Comparison of ENCODE assay signal across 17 cellular contexts in genomic region chr4:170386511-170386910, GRCh38.
A peak's percentile ranks its signal among the peaks of the same experiment; 100 is the strongest.
DNase-seq lines count a peak whose midpoint lies in the region; ATAC-seq, FAIRE-seq and TF ChIP-seq lines count a peak whose summit lies in the region.
"Had no signal": no experiment of that assay in that cellular context is flagged by ENCODE, and none has a peak within 500 bp of the region (broad histone marks: within the 10 kb centered on the region; RNA-seq: fewer than 3 reads in every experiment).

No MANE protein-coding gene starts in this region.

- H3K27me3 ChIP-seq in PC-3 (ENCODE audit: low read length) (no peaks in the 10 kb centered on the region), astrocyte (ENCODE audit: insufficient read depth, low read length) (no peaks in the 10 kb centered on the region), smooth muscle cell (ENCODE audit: low read depth) (no peaks in the 10 kb centered on the region), heart right ventricle (no peaks in the 10 kb centered on the region)
- H3K27me3 ChIP-seq: BE2C had no signal

- H3K4me3 ChIP-seq in PC-3 (ENCODE audit: low read length): no peak overlapping the region
- H3K4me3 ChIP-seq in astrocyte (ENCODE audit: insufficient read depth, low read depth, low read length): no peak overlapping the region
- H3K4me3 ChIP-seq in smooth muscle cell: no peak overlapping the region
- no peak overlapping the region for H3K4me3 ChIP-seq in heart right ventricle
- H3K4me3 ChIP-seq: A549 had no signal

- CTCF ChIA-PET in PC-3 (lab: Charles Lee): no interaction called here

- POLR2A ChIA-PET in PC-3 (lab: Charles Lee; ENCODE audit: unreplicated experiment): no interaction called here

- H2AFZ ChIP-seq in PC-3 (ENCODE audit: low read length) (no peak overlapping the region), astrocyte (ENCODE audit: low read depth, low read length) (no peak overlapping the region), smooth muscle cell (ENCODE audit: low read depth) (no peak overlapping the region)

- BruUV-seq in PC-3 (replicated peaks; lab: Mats Ljungman, UMichigan): no TSS peak

- no peaks in the 10 kb centered on the region for H3F3A ChIP-seq in PC-3 (ENCODE audit: low read length, unreplicated experiment)
- peaks cover 6% of the 10 kb centered on the region for H3F3A ChIP-seq in smooth muscle cell (ENCODE audit: low read depth)

- no peak for TF ChIP-seq CTCF in PC-3 (conservative IDR thresholded peaks at IDR 0.05; ENCODE audit: low read depth, low read length)
- no peak for TF ChIP-seq CTCF in astrocyte (IDR thresholded peaks at IDR 0.05; ENCODE audit: insufficient read depth, low read depth, low read length)
- TF ChIP-seq CTCF in smooth muscle cell (IDR thresholded peaks at IDR 0.05; ENCODE audit: borderline replicate concordance, insufficient read depth, poor library complexity, severe bottlenecking): no peak
- no peak for TF ChIP-seq CTCF in heart right ventricle (IDR thresholded peaks at IDR 0.05)

- no peaks in the 10 kb centered on the region for H3K79me2 ChIP-seq in PC-3 (ENCODE audit: low read length)
- H3K79me2 ChIP-seq in astrocyte (ENCODE audit: insufficient read depth, low read length): no peaks in the 10 kb centered on the region
- no peaks in the 10 kb centered on the region for H3K79me2 ChIP-seq in smooth muscle cell (ENCODE audit: low read depth)

- peaks cover 3% of the 10 kb centered on the region for H3K9me3 Mint-ChIP-seq in astrocyte (ENCODE audit: unreplicated experiment)

- peaks cover 27% of the 10 kb centered on the region for H3K4me1 Mint-ChIP-seq in astrocyte (ENCODE audit: low read depth, unreplicated experiment)
- H3K4me1 Mint-ChIP-seq: CD4-positive, alpha-beta memory T cell had no signal

- 69% methylated on average over 6 of the region's 6 CpGs for WGBS in smooth muscle cell (ENCODE audit: low lambda C conversion rate)
- 71% methylated on average over 6 of the region's 6 CpGs for WGBS in heart right ventricle, 2 donors

- H3K4me2 ChIP-seq in PC-3 (ENCODE audit: low read length) (no peak overlapping the region), astrocyte (ENCODE audit: low read length) (no peak overlapping the region), smooth muscle cell (no peak overlapping the region)
- H3K4me2 ChIP-seq: A549 had no signal

- no peaks in the 10 kb centered on the region for H3K27me3 Mint-ChIP-seq in astrocyte (ENCODE audit: low read depth, unreplicated experiment)
- H3K27me3 Mint-ChIP-seq: CD4-positive, alpha-beta memory T cell had no signal

- H3K9me2 ChIP-seq in PC-3 (replicated peaks; ENCODE audit: low read length): no peaks in the 10 kb centered on the region

- peaks cover 2% of the 10 kb centered on the region for H3K36me3 Mint-ChIP-seq in astrocyte (ENCODE audit: low read depth, unreplicated experiment)
- H3K36me3 Mint-ChIP-seq: CD4-positive, alpha-beta memory T cell had no signal

- H3K9ac ChIP-seq in PC-3 (ENCODE audit: low read length) (no peak overlapping the region), astrocyte (ENCODE audit: low read length) (no peak overlapping the region), smooth muscle cell (ENCODE audit: low read depth) (no peak overlapping the region)

- ATAC-seq in PC-3 (no peak), HG03460 (IDR thresholded peaks at IDR 0.05; ENCODE audit: unreplicated experiment) (no peak), heart right ventricle (no peak)
- ATAC-seq: A549 had no signal

- H3K27ac ChIP-seq in PC-3 (ENCODE audit: low read length) (no peak overlapping the region), astrocyte (ENCODE audit: low read depth, low read length) (peak overlapping the region; percentile 28), smooth muscle cell (ENCODE audit: low read depth) (peak overlapping the region; percentile 14), heart right ventricle (no peak overlapping the region)
- H3K27ac ChIP-seq: A549, C4-2B had no signal

- no peaks in the 10 kb centered on the region for H3K9me3 ChIP-seq in PC-3 (ENCODE audit: low read length)
- no peaks in the 10 kb centered on the region for H3K9me3 ChIP-seq in astrocyte (ENCODE audit: insufficient read depth, low read depth, low read length)
- H3K9me3 ChIP-seq in smooth muscle cell (replicated peaks; ENCODE audit: low read depth): no peaks in the 10 kb centered on the region
- H3K9me3 ChIP-seq in heart right ventricle: peaks cover 0 to 30% (median 0%) of the 10 kb centered on the region in 11 donors
- H3K9me3 ChIP-seq: A549, BE2C had no signal

- no peak overlapping the region for H3K4me3 Mint-ChIP-seq in astrocyte (ENCODE audit: unreplicated experiment)
- H3K4me3 Mint-ChIP-seq: CD4-positive, alpha-beta memory T cell had no signal

- intact Hi-C loops in PC-3 (cut with micrococcal nuclease) (no loop called here), heart right ventricle (cut with DNase I) (no loop called here)

- peak; percentile 1 for DNase-seq in HCEC 1CT
- DNase-seq in PC-3: peak; percentile 26
- no peak for DNase-seq in astrocyte (ENCODE audit: low read depth)
- no peak for DNase-seq in smooth muscle cell (lab: John Stamatoyannopoulos, UW; ENCODE audit: unreplicated experiment)
- no peak for DNase-seq in T1000 (lab: John Stamatoyannopoulos, UW)
- no peak for DNase-seq in heart right ventricle
- DNase-seq: BE2C, DMS79, GDM1, KBM-7 had no signal

- no peak for FAIRE-seq in astrocyte (lab: Jason Lieb, UNC)
- FAIRE-seq: A549, GM12892, GM19239, H54 had no signal

- H4K20me1 ChIP-seq in PC-3 (ENCODE audit: low read length) (no peaks in the 10 kb centered on the region), astrocyte (ENCODE audit: insufficient read depth, low read length) (no peaks in the 10 kb centered on the region), smooth muscle cell (ENCODE audit: low read depth) (no peaks in the 10 kb centered on the region)

- H3K4me1 ChIP-seq in PC-3 (ENCODE audit: insufficient read depth, low read length) (no peaks in the 10 kb centered on the region), astrocyte (ENCODE audit: insufficient read depth, low read length) (peaks cover 6% of the 10 kb centered on the region), smooth muscle cell (ENCODE audit: low read depth) (peaks cover 12% of the 10 kb centered on the region), heart right ventricle (no peaks in the 10 kb centered on the region)
- H3K4me1 ChIP-seq: A549, BE2C had no signal

- no peaks in the 10 kb centered on the region for H3K36me3 ChIP-seq in PC-3 (ENCODE audit: low read depth, low read length)
- no peaks in the 10 kb centered on the region for H3K36me3 ChIP-seq in astrocyte (ENCODE audit: insufficient read depth, low read length)
- no peaks in the 10 kb centered on the region for H3K36me3 ChIP-seq in smooth muscle cell (ENCODE audit: low read depth)
- H3K36me3 ChIP-seq in heart right ventricle: no peaks in the 10 kb centered on the region
- H3K36me3 ChIP-seq: BE2C had no signal

- H3K27ac Mint-ChIP-seq in astrocyte (ENCODE audit: unreplicated experiment): no peak overlapping the region
- H3K27ac Mint-ChIP-seq: CD4-positive, alpha-beta memory T cell had no signal

Comparison
In these comparisons a context has a peak if more than half of its experiments do, and no peak if none do; other contexts are left out.
1. DNase-seq: peak in HCEC 1CT (single experiment) and PC-3 (single experiment); none in astrocyte (single experiment), smooth muscle cell (single experiment), T1000 (single experiment) and heart right ventricle (0 of 2).
2. H3K27ac ChIP-seq: peak in astrocyte (single experiment) and smooth muscle cell (single experiment); none in PC-3 (single experiment) and heart right ventricle (0 of 10).